13 cellular contexts compared by ENCODE assay signal in genomic region chr7:101179780-101180755, GRCh38. TPM values are rescaled to one million over a fixed set of nuclear protein-coding genes. Genes with fewer than 3 reads are reported as not detected.
DNase-seq lines count a peak whose midpoint lies in the region; ATAC-seq and TF ChIP-seq lines count a peak whose summit lies in the region.
"Had no signal": no experiment of that assay in that cellular context is flagged by ENCODE, and none has a peak within 500 bp of the region (broad histone marks: within the 10 kb centered on the region; RNA-seq: fewer than 3 reads in every experiment).

Gene NAT16 (minus strand): TSS chr7:101180293. CDS start chr7:101174807, 5,486 bp downstream.

- H3K27ac ChIP-seq in SK-N-SH (ENCODE audit: low read depth in 2 of 2, low read length in 1 of 2) (peak within 1 kb of the TSS in 1 of 2 experiments; percentile 28; a peak in 1 of 4 replicates), iPS-18a (ENCODE audit: low read length) (no peak within 1 kb of the TSS), PC-9 (no peak within 1 kb of the TSS)
- H3K27ac ChIP-seq: psoas muscle had no signal

- H3K27me3 ChIP-seq in SK-N-SH (ENCODE audit: insufficient read depth) (peaks cover 28% of the 10 kb centered on the region), iPS-18a (ENCODE audit: control insufficient read depth, insufficient read depth, low read length) (peaks cover 61% of the 10 kb centered on the region), PC-9 (ENCODE audit: insufficient read depth, low read depth) (peaks cover 33% of the 10 kb centered on the region)

- BruUV-seq in PC-9 (replicated peaks; lab: Mats Ljungman, UMichigan): no TSS peak

- H3F3A ChIP-seq in SK-N-SH (replicated peaks; ENCODE audit: insufficient read depth) (peaks cover 7% of the 10 kb centered on the region), PC-9 (ENCODE audit: insufficient read depth, low read depth) (no peaks in the 10 kb centered on the region)

- no peak for DNase-seq in activated T-cell treated with anti-CD3 and anti-CD28 coated beads, Interleukin-2, amount 50 U/mL, for 4 hours
- DNase-seq in activated T-cell treated with anti-CD3 and anti-CD28 coated beads, Interleukin-2, amount 50 U/mL, for 48 hours: no peak
- DNase-seq in SK-N-SH (peak; percentile 89), GM10266 (ENCODE audit: extremely low spot score) (no peak), PC-9 (no peak)
- DNase-seq in stimulated activated effector memory CD8-positive, alpha-beta T cell treated with anti-CD3 and anti-CD28 coated beads, Interleukin-12 subunit alpha, Interleukin-12 subunit beta, amount 100 ng/mL, for 72 hours (ENCODE audit: low spot score in 2 of 2): no peak
- DNase-seq in stimulated activated naive CD4-positive, alpha-beta T cell treated with Interleukin-2 at 50 U/mL for 16 hours (lab: John Stamatoyannopoulos, UW): no peak
- DNase-seq: caudate nucleus; NCI-H2029 treated with DMSO at 0.1 percent for 48 hours; psoas muscle; stimulated activated CD4-positive, alpha-beta T cell treated with anti-CD3 and anti-CD28 coated beads, Interleukin-4, amount 100 ng/mL, for 24 hours had no signal

- H4K20me1 ChIP-seq in SK-N-SH (ENCODE audit: insufficient read depth) (no peaks in the 10 kb centered on the region), PC-9 (ENCODE audit: insufficient read depth) (no peaks in the 10 kb centered on the region)

- H3K36me3 ChIP-seq in SK-N-SH (replicated peaks in 1 of 2; ENCODE audit: control insufficient read depth in 1 of 2, insufficient read depth in 2 of 2, low read length in 1 of 2) (no peaks in the 10 kb centered on the region), iPS-18a (ENCODE audit: control insufficient read depth, low read depth, low read length) (no peaks in the 10 kb centered on the region), PC-9 (ENCODE audit: low read depth) (no peaks in the 10 kb centered on the region)

- H2AFZ ChIP-seq in SK-N-SH (ENCODE audit: low read depth) (peak within 1 kb of the TSS; percentile 67; the same call in 1 of the 2 replicates), PC-9 (no peak within 1 kb of the TSS)

- no peak within 1 kb of the TSS for H3K9ac ChIP-seq in SK-N-SH
- no peak within 1 kb of the TSS for H3K9ac ChIP-seq in iPS-18a (ENCODE audit: low read length)

- peak within 1 kb of the TSS; percentile 19 for H3K4me3 Mint-ChIP-seq in activated T-cell treated with anti-CD3 and anti-CD28 coated beads, Interleukin-2, amount 50 U/mL, for 4 hours
- peak within 1 kb of the TSS; percentile 43 for H3K4me3 Mint-ChIP-seq in stimulated activated effector memory CD8-positive, alpha-beta T cell treated with anti-CD3 and anti-CD28 coated beads, Interleukin-12 subunit alpha, Interleukin-12 subunit beta, amount 100 ng/mL, for 72 hours

- TF ChIP-seq RAD21 in SK-N-SH (IDR thresholded peaks at IDR 0.05; ENCODE audit: low read length): no peak

- intact Hi-C loops in PC-9 (cut with micrococcal nuclease; ENCODE audit: unreplicated experiment): no loop called here

- no peaks in the 10 kb centered on the region for H3K36me3 Mint-ChIP-seq in activated T-cell treated with anti-CD3 and anti-CD28 coated beads, Interleukin-2, amount 50 U/mL, for 4 hours (ENCODE audit: insufficient read depth)
- H3K36me3 Mint-ChIP-seq in stimulated activated effector memory CD8-positive, alpha-beta T cell treated with anti-CD3 and anti-CD28 coated beads, Interleukin-12 subunit alpha, Interleukin-12 subunit beta, amount 100 ng/mL, for 72 hours: no peaks in the 10 kb centered on the region

- CTCF ChIA-PET in SK-N-SH (lab: Yijun Ruan, JAX): interaction anchor here (0.7 to 5.4 kb wide), 11 partner anchors 9 to 103 kb away, joined by 3 to 52 read pairs (median 5); partner anchors contain the start of genes FIS1 and VGF
- CTCF ChIA-PET in PC-9 (lab: Charles Lee): no interaction called here

- peak within 1 kb of the TSS; percentile 72 for H3K4me2 ChIP-seq in SK-N-SH
- H3K4me2 ChIP-seq in PC-9: no peak within 1 kb of the TSS

- no peak within 1 kb of the TSS for H3K27ac Mint-ChIP-seq in stimulated activated effector memory CD8-positive, alpha-beta T cell treated with anti-CD3 and anti-CD28 coated beads, Interleukin-12 subunit alpha, Interleukin-12 subunit beta, amount 100 ng/mL, for 72 hours

- WGBS in SK-N-SH (ENCODE audit: low lambda C conversion rate): 30% methylated on average over 19 of the region's 82 CpGs

- no peak for ATAC-seq in activated T-cell treated with anti-CD3 and anti-CD28 coated beads, Interleukin-2, amount 50 U/mL, for 4 hours
- ATAC-seq in stimulated activated effector memory CD8-positive, alpha-beta T cell treated with anti-CD3 and anti-CD28 coated beads, Interleukin-12 subunit alpha, Interleukin-12 subunit beta, amount 100 ng/mL, for 72 hours: no peak
- ATAC-seq: left lobe of liver, psoas muscle had no signal

- TF ChIP-seq CTCF in SK-N-SH (IDR thresholded peaks at IDR 0.05): no peak
- TF ChIP-seq CTCF in GM10266 (IDR thresholded peaks at IDR 0.05; ENCODE audit: control insufficient read depth, insufficient read depth, low read depth, missing control alignments): no peak
- TF ChIP-seq CTCF in PC-9 (conservative IDR thresholded peaks at IDR 0.05): no peak

- H3K9me2 ChIP-seq in SK-N-SH (no peaks in the 10 kb centered on the region), PC-9 (ENCODE audit: insufficient read depth) (no peaks in the 10 kb centered on the region)

- H3K4me3 ChIP-seq in SK-N-SH (ENCODE audit: low read depth in 2 of 2, low read length in 1 of 2) (peak within 1 kb of the TSS; percentile 48 to 49; a peak in 3 of 4 replicates), iPS-18a (ENCODE audit: low read length) (peak within 1 kb of the TSS; percentile 70), PC-9 (no peak within 1 kb of the TSS)
- H3K4me3 ChIP-seq: psoas muscle had no signal

- H3K4me1 ChIP-seq in SK-N-SH (ENCODE audit: control insufficient read depth in 1 of 2, insufficient read depth in 2 of 2, low read depth in 1 of 2, low read length in 1 of 2): peaks cover 0 to 16% of the 10 kb centered on the region in 2 experiments; a peak in 1 of 4 replicates
- peaks cover 9% of the 10 kb centered on the region for H3K4me1 ChIP-seq in iPS-18a (ENCODE audit: control insufficient read depth, low read depth, low read length)
- no peaks in the 10 kb centered on the region for H3K4me1 ChIP-seq in PC-9 (replicated peaks; ENCODE audit: insufficient read depth)
- H3K4me1 ChIP-seq: psoas muscle had no signal

- H3K4me1 Mint-ChIP-seq in activated T-cell treated with anti-CD3 and anti-CD28 coated beads, Interleukin-2, amount 50 U/mL, for 4 hours (ENCODE audit: low read depth): peaks cover 6% of the 10 kb centered on the region
- H3K4me1 Mint-ChIP-seq in stimulated activated effector memory CD8-positive, alpha-beta T cell treated with anti-CD3 and anti-CD28 coated beads, Interleukin-12 subunit alpha, Interleukin-12 subunit beta, amount 100 ng/mL, for 72 hours: peaks cover 17% of the 10 kb centered on the region

- no peak for TF ChIP-seq EP300 in SK-N-SH (IDR thresholded peaks at IDR 0.05; ENCODE audit: borderline replicate concordance in 1 of 2, low read depth in 1 of 2, low read length in 1 of 2)

- no peaks in the 10 kb centered on the region for H3K9me3 Mint-ChIP-seq in activated T-cell treated with anti-CD3 and anti-CD28 coated beads, Interleukin-2, amount 50 U/mL, for 4 hours
- no peaks in the 10 kb centered on the region for H3K9me3 Mint-ChIP-seq in stimulated activated effector memory CD8-positive, alpha-beta T cell treated with anti-CD3 and anti-CD28 coated beads, Interleukin-12 subunit alpha, Interleukin-12 subunit beta, amount 100 ng/mL, for 72 hours

- H3K9me3 ChIP-seq in SK-N-SH: no peaks in the 10 kb centered on the region
- no peaks in the 10 kb centered on the region for H3K9me3 ChIP-seq in iPS-18a (ENCODE audit: control insufficient read depth, low read depth, low read length)
- H3K9me3 ChIP-seq in PC-9 (ENCODE audit: insufficient read depth, low read depth): no peaks in the 10 kb centered on the region
- H3K9me3 ChIP-seq: psoas muscle had no signal

- H3K79me2 ChIP-seq in SK-N-SH (ENCODE audit: insufficient read depth) (no peaks in the 10 kb centered on the region), PC-9 (ENCODE audit: low read depth) (no peaks in the 10 kb centered on the region)

- POLR2A ChIA-PET in SK-N-SH (lab: Yijun Ruan, JAX): interaction anchor here (0.5 to 1.7 kb wide), 7 partner anchors 9 to 36 kb away, joined by 3 to 9 read pairs (median 5); partner anchors contain the start of gene VGF
- POLR2A ChIA-PET in PC-9 (lab: Charles Lee; ENCODE audit: unreplicated experiment): no interaction called here

- H3K27me3 Mint-ChIP-seq in activated T-cell treated with anti-CD3 and anti-CD28 coated beads, Interleukin-2, amount 50 U/mL, for 4 hours (ENCODE audit: low read depth): peaks cover 66% of the 10 kb centered on the region

TF ChIP-seq in SK-N-SH, 30 proteins besides CTCF, POLR2A, EP300 and RAD21:
- no peak for TF ChIP-seq PBX3 (IDR thresholded peaks at IDR 0.05)
- no peak for TF ChIP-seq NRF1 (IDR thresholded peaks at IDR 0.05; ENCODE audit: low read depth, low read length)
- TF ChIP-seq EZH2phosphoT487 (IDR thresholded peaks at IDR 0.05; ENCODE audit: borderline replicate concordance, low read depth): peak; percentile 55; the same call in 1 of the 2 replicates
- peak; percentile 84 for TF ChIP-seq MXI1 (IDR thresholded peaks at IDR 0.05; ENCODE audit: low read depth, low read length)

RNA-seq across cellular contexts. Expression of gene NAT16, which starts in this region (rescaled TPM):
- total RNA-seq in activated T-cell treated with anti-CD3 and anti-CD28 coated beads, Interleukin-2, amount 50 U/mL, for 4 hours: not detected
- 0.64 and 0.68 TPM in 2 replicates for polyA plus RNA-seq in SK-N-SH (2012; rRNA removed)
- polyA plus RNA-seq in SK-N-SH (2012; cell fraction: cytosol; rRNA removed): 0.51 and 0.62 TPM in 2 replicates
- 3.7 and 7.0 TPM in 2 replicates for polyA plus RNA-seq in SK-N-SH (2012; cell fraction: nucleus; rRNA removed)
- total RNA-seq in PC-9 (2021): not detected in 2 replicates
- total RNA-seq: left lobe of liver, psoas muscle had no signal
